17 cellular contexts compared by ENCODE assay signal in genomic region chr16:56419740-56420548, GRCh38. TPM values are rescaled to one million over a fixed set of nuclear protein-coding genes. Genes with fewer than 3 reads are reported as not detected.
DNase-seq lines count a peak whose midpoint lies in the region; FAIRE-seq and TF ChIP-seq lines count a peak whose summit lies in the region.
"Had no signal": no experiment of that assay in that cellular context is flagged by ENCODE, and none has a peak within 500 bp of the region (broad histone marks: within the 10 kb centered on the region; RNA-seq: fewer than 3 reads in every experiment).

No MANE protein-coding gene starts in this region.

- H3K18ac ChIP-seq in H9 (ENCODE audit: insufficient read length, low read depth, low read length): no peak overlapping the region

- H2BK20ac ChIP-seq in H9 (ENCODE audit: low read depth, low read length, poor library complexity, severe bottlenecking): no peak overlapping the region

- 0 out of 7 replicates have a peak overlapping the region, but pooled peaks of 2 of the 3 experiments have one; percentile 9 to 49 for H3K27ac Mint-ChIP-seq in H9
- H3K27ac Mint-ChIP-seq in progenitor cell of endocrine pancreas: peak overlapping the region; percentile 71
- H3K27ac Mint-ChIP-seq: effector memory CD8-positive, alpha-beta T cell; stimulated activated effector memory CD8-positive, alpha-beta T cell treated with anti-CD3 and anti-CD28 coated beads, Interleukin-12 subunit alpha, Interleukin-12 subunit beta, amount 100 ng/mL, for 72 hours; T-cell had no signal

- TF ChIP-seq CTCF in H9 (conservative IDR thresholded peaks at IDR 0.05) (peak; percentile 24; the same call in 1 of the 3 replicates), OCI-LY7 (conservative IDR thresholded peaks at IDR 0.05; ENCODE audit: low read length) (peak; percentile 57), progenitor cell of endocrine pancreas (IDR thresholded peaks at IDR 0.05; ENCODE audit: unreplicated experiment) (peak; percentile 17)

- H3K4me3 Mint-ChIP-seq in H9 (no peak overlapping the region), progenitor cell of endocrine pancreas (ENCODE audit: low read depth) (no peak overlapping the region)
- H3K4me3 Mint-ChIP-seq: effector memory CD8-positive, alpha-beta T cell; stimulated activated effector memory CD8-positive, alpha-beta T cell treated with anti-CD3 and anti-CD28 coated beads, Interleukin-12 subunit alpha, Interleukin-12 subunit beta, amount 100 ng/mL, for 72 hours; T-cell had no signal

- H3K9me3 Mint-ChIP-seq in H9 (no peaks in the 10 kb centered on the region), progenitor cell of endocrine pancreas (ENCODE audit: low read depth) (no peaks in the 10 kb centered on the region)
- H3K9me3 Mint-ChIP-seq: effector memory CD8-positive, alpha-beta T cell; stimulated activated effector memory CD8-positive, alpha-beta T cell treated with anti-CD3 and anti-CD28 coated beads, Interleukin-12 subunit alpha, Interleukin-12 subunit beta, amount 100 ng/mL, for 72 hours; T-cell had no signal

- no peak overlapping the region for H3K4me3 ChIP-seq in OCI-LY7 (ENCODE audit: low read depth, low read length, poor library complexity, severe bottlenecking)
- H3K4me3 ChIP-seq: heart right ventricle, lung, ovary had no signal

- no peak overlapping the region for H3K9ac ChIP-seq in H9 (ENCODE audit: extremely low read depth, insufficient read length, low read length)

- H2BK5ac ChIP-seq in H9 (ENCODE audit: insufficient read length, low read length): no peak overlapping the region

- H3K23me2 ChIP-seq in H9 (ENCODE audit: insufficient read length, low read depth, low read length, poor library complexity, severe bottlenecking): peaks cover 7% of the 10 kb centered on the region

- H3K27me3 Mint-ChIP-seq in H9 (ENCODE audit: low read depth): peaks cover 14% of the 10 kb centered on the region
- H3K27me3 Mint-ChIP-seq in progenitor cell of endocrine pancreas: no peaks in the 10 kb centered on the region
- H3K27me3 Mint-ChIP-seq: effector memory CD8-positive, alpha-beta T cell; T-cell had no signal

- CTCF ChIA-PET in OCI-LY7 (lab: Charles Lee; ENCODE audit: unreplicated experiment): no interaction called here

- no peak overlapping the region for H3K23ac ChIP-seq in H9 (ENCODE audit: insufficient read length, low read depth, low read length)

- H3T11ph ChIP-seq in H9 (ENCODE audit: low read length): no peak overlapping the region

- no peak for DNase-seq in H9
- DNase-seq in OCI-LY7 (ENCODE audit: low spot score): no peak
- DNase-seq in epithelial cell of prostate (ENCODE audit: low read depth, low spot score): no peak
- DNase-seq in progenitor cell of endocrine pancreas (ENCODE audit: low spot score, unreplicated experiment): no peak
- DNase-seq in NCI-H524 (lab: John Stamatoyannopoulos, UW): no peak
- DNase-seq in GM12892 (ENCODE audit: insufficient read length): no peak
- no peak for DNase-seq in DMS79 treated with DMSO at 0.1 percent for 48 hours (lab: John Stamatoyannopoulos, UW)
- DNase-seq: aorta; effector memory CD8-positive, alpha-beta T cell; heart right ventricle; MM.1S; NCI-H1694; NK-92 treated with Interleukin-12 subunit alpha and Interleukin-12 subunit beta, amount 100 ng/mL, for 24 hours; ovary; T-cell had no signal

- H4K5ac ChIP-seq in H9 (ENCODE audit: insufficient read length, low read depth, low read length): no peak overlapping the region

- H2BK120ac ChIP-seq in H9 (ENCODE audit: low read depth, low read length, poor library complexity, severe bottlenecking): no peak overlapping the region

- H2AFZ ChIP-seq in H9 (ENCODE audit: low read length): no peak overlapping the region
- H2AFZ ChIP-seq in OCI-LY7 (ENCODE audit: low read length): no peak overlapping the region

- intact Hi-C loops in OCI-LY7 (cut with micrococcal nuclease; ENCODE audit: unreplicated experiment): no loop called here

- TF ChIP-seq POLR2A in GM12892 (IDR thresholded peaks at IDR 0.05; ENCODE audit: low read depth, low read length): no peak

- no peaks in the 10 kb centered on the region for H3K9me3 ChIP-seq in H9 (ENCODE audit: control insufficient read depth, low read depth, low read length)
- no peaks in the 10 kb centered on the region for H3K9me3 ChIP-seq in OCI-LY7 (ENCODE audit: low read length)
- H3K9me3 ChIP-seq: heart right ventricle, ovary had no signal

- H3K4me1 Mint-ChIP-seq in H9: peaks cover 43 to 51% of the 10 kb centered on the region in 2 experiments
- H3K4me1 Mint-ChIP-seq in progenitor cell of endocrine pancreas (ENCODE audit: low read depth): peaks cover 29% of the 10 kb centered on the region

- no peaks in the 10 kb centered on the region for H3K9me2 ChIP-seq in OCI-LY7 (ENCODE audit: insufficient read depth, low read length)

- no peak overlapping the region for H4K91ac ChIP-seq in H9 (ENCODE audit: insufficient read length, low read depth, low read length)

- H3K36me3 ChIP-seq in OCI-LY7 (ENCODE audit: insufficient read depth, low read length): peaks cover 10% of the 10 kb centered on the region
- H3K36me3 ChIP-seq: heart right ventricle, ovary had no signal

- H3K4ac ChIP-seq in H9 (ENCODE audit: low read depth, low read length): no peak overlapping the region

- H3K36me3 Mint-ChIP-seq in H9 (ENCODE audit: insufficient read depth in 1 of 3, low read depth in 3 of 3) (no peaks in the 10 kb centered on the region; a peak in 2 of 7 replicates), progenitor cell of endocrine pancreas (ENCODE audit: insufficient read depth) (no peaks in the 10 kb centered on the region)
- H3K36me3 Mint-ChIP-seq: stimulated activated effector memory CD8-positive, alpha-beta T cell treated with anti-CD3 and anti-CD28 coated beads, Interleukin-12 subunit alpha, Interleukin-12 subunit beta, amount 100 ng/mL, for 72 hours had no signal

- BruUV-seq in OCI-LY7 (replicated peaks; lab: Mats Ljungman, UMichigan): no TSS peak

- H4K20me1 ChIP-seq in H9 (ENCODE audit: control insufficient read depth, insufficient read depth, insufficient read length) (no peaks in the 10 kb centered on the region), OCI-LY7 (ENCODE audit: insufficient read depth, low read length) (peaks cover 5% of the 10 kb centered on the region; the same call in 1 of the 2 replicates)

- H3K79me2 ChIP-seq in H9 (ENCODE audit: insufficient read depth, low read length) (peaks cover 2% of the 10 kb centered on the region; the same call in 1 of the 2 replicates), OCI-LY7 (ENCODE audit: insufficient read depth, low read depth, low read length) (peaks cover 97% of the 10 kb centered on the region)

- H3K4me2 ChIP-seq in H9 (ENCODE audit: insufficient read depth, insufficient read length, low read length) (no peak overlapping the region), OCI-LY7 (ENCODE audit: low read length) (peak overlapping the region; percentile 90)

- H3K4me1 ChIP-seq in H9 (ENCODE audit: insufficient read depth, low read length) (peaks cover 10% of the 10 kb centered on the region; the same call in 1 of the 2 replicates), OCI-LY7 (ENCODE audit: insufficient read depth, low read length, poor library complexity, severe bottlenecking) (peaks cover 50% of the 10 kb centered on the region)

- POLR2A ChIA-PET in OCI-LY7 (lab: Charles Lee): interaction anchor here (0.7 to 1.3 kb wide), 3 partner anchors 11 to 31 kb away, joined by 3 to 5 read pairs (median 4); partner anchors contain the start of genes NUDT21 and OGFOD1

- no peak overlapping the region for H2BK12ac ChIP-seq in H9 (ENCODE audit: insufficient read length, low read depth, low read length)

- H2AK5ac ChIP-seq in H9 (ENCODE audit: insufficient read length, low read length): no peak overlapping the region

- H3K56ac ChIP-seq in H9 (ENCODE audit: insufficient read length, low read depth, low read length): no peak overlapping the region

- H3K27me3 ChIP-seq in H9 (ENCODE audit: insufficient read depth, low read length): no peaks in the 10 kb centered on the region; the same call in 1 of the 2 replicates
- H3K27me3 ChIP-seq: heart right ventricle, ovary had no signal

- no peak for FAIRE-seq in GM12892 (lab: Jason Lieb, UNC)

- H3K79me1 ChIP-seq in H9 (ENCODE audit: insufficient read depth, low read depth, low read length, poor library complexity, severe bottlenecking): no peaks in the 10 kb centered on the region

- no peak overlapping the region for H3K27ac ChIP-seq in H9 (ENCODE audit: insufficient read length, low read depth, low read length)
- peak overlapping the region; percentile 72 for H3K27ac ChIP-seq in OCI-LY7 (ENCODE audit: low read depth, low read length, poor library complexity, severe bottlenecking)
- peak overlapping the region; percentile 48 for H3K27ac ChIP-seq in epithelial cell of prostate
- H3K27ac ChIP-seq: heart right ventricle, ovary had no signal

- H4K8ac ChIP-seq in H9 (replicated peaks; ENCODE audit: insufficient read length, low read depth, low read length): no peak overlapping the region

- no peak overlapping the region for H2BK15ac ChIP-seq in H9 (ENCODE audit: low read depth, low read length)

- no CpG with 5 or more reads among the region's 8 CpGs for WGBS in H9 (ENCODE audit: extremely low coverage, insufficient read length, low lambda C conversion rate)

- no peak overlapping the region for H3K14ac ChIP-seq in H9 (ENCODE audit: insufficient read depth, low read length)

RNA-seq across cellular contexts. Expression of gene AMFR, which starts 5.4 kb away (rescaled TPM):
- total RNA-seq in H9 (2021): 25.6 and 26.3 TPM in 2 replicates
- total RNA-seq in OCI-LY7 (2014; rRNA removed; shearing (Covaris generic)): 87.7 and 108 TPM in 2 replicates
- total RNA-seq in OCI-LY7 (2022): 101 and 105 TPM in 2 replicates
- total RNA-seq in progenitor cell of endocrine pancreas: 55.8 and 66.3 TPM in 2 replicates
- 36.5 TPM for polyA plus RNA-seq in GM12892 (2012; ENCODE audit: missing spikeins)

RNA-seq across cellular contexts. Expression of gene NUDT21, which starts 31.2 kb away (rescaled TPM):
- total RNA-seq in H9 (2021) (271 and 276 TPM in 2 replicates), OCI-LY7 (2022) (270 and 273 TPM in 2 replicates), progenitor cell of endocrine pancreas (139 and 142 TPM in 2 replicates)
- total RNA-seq in OCI-LY7 (2014; rRNA removed; shearing (Covaris generic)): 123 and 229 TPM in 2 replicates
- polyA plus RNA-seq in GM12892 (2012; ENCODE audit: missing spikeins): 123 TPM

RNA-seq across cellular contexts. Expression of gene OGFOD1, which starts 31.4 kb away (rescaled TPM):
- total RNA-seq in H9 (2021): 66.5 TPM in 2 replicates
- 35.1 and 78.7 TPM in 2 replicates for total RNA-seq in OCI-LY7 (2014; rRNA removed; shearing (Covaris generic))
- 45.3 and 56.8 TPM in 2 replicates for total RNA-seq in OCI-LY7 (2022)
- total RNA-seq in progenitor cell of endocrine pancreas: 32.0 and 33.6 TPM in 2 replicates
- 38.0 TPM for polyA plus RNA-seq in GM12892 (2012; ENCODE audit: missing spikeins)
